ENCODE assay signal across 8 cellular contexts in genomic region chr19:35936738-35937268, GRCh38. TPM values are rescaled to one million over a fixed set of nuclear protein-coding genes. Genes with fewer than 3 reads are reported as not detected.
DNase-seq lines count a peak whose midpoint lies in the region; ATAC-seq, FAIRE-seq and TF ChIP-seq lines count a peak whose summit lies in the region.

No MANE protein-coding gene starts in this region.

- intact Hi-C loops in PC-3 (cut with micrococcal nuclease) (loop anchor here (10.0 kb wide), 2 partner anchors 118 to 222 kb away; partner anchors contain the start of genes KMT2B, THAP8 and WDR62), pancreas (cut with DNase I) (loop anchor here in 2 of 3 donors (10.0 kb wide), 2 partner anchors 52 to 242 kb away; no protein-coding TSS in a partner anchor)

- peak overlapping the region; percentile 67 to 84 for H3K4me3 ChIP-seq in DND-41 (ENCODE audit: low read depth in 1 of 2, low read length in 2 of 2)
- H3K4me3 ChIP-seq in PC-3 (ENCODE audit: low read length) = peak overlapping the region; percentile 74
- H3K4me3 ChIP-seq in epithelial cell of proximal tubule (ENCODE audit: low read depth, low read length) = peak overlapping the region; percentile 90
- peak overlapping the region; percentile 18 to 60 (median 43) for H3K4me3 ChIP-seq in pancreas

- ATAC-seq in DND-41 (ENCODE audit: insufficient read depth, low read depth) (no peak), PC-3 (no peak), pancreas (no peak), GM19328 (IDR thresholded peaks at IDR 0.05; ENCODE audit: unreplicated experiment) (no peak), left lobe of liver (no peak)

- H3K4me1 ChIP-seq in DND-41 (ENCODE audit: insufficient read depth, low read length) (peaks cover 50% of the 10 kb centered on the region), PC-3 (ENCODE audit: insufficient read depth, low read length) (peaks cover 13% of the 10 kb centered on the region), pancreas (peaks cover 0 to 7% (median 6%) of the 10 kb centered on the region in 3 donors)

- FAIRE-seq in pancreas (lab: Jason Lieb, UNC) = no peak

- TF ChIP-seq CTCF in DND-41 (IDR thresholded peaks at IDR 0.05; ENCODE audit: borderline replicate concordance, extremely low read depth, low read length, poor library complexity, severe bottlenecking) (no peak), PC-3 (conservative IDR thresholded peaks at IDR 0.05; ENCODE audit: low read depth, low read length) (no peak), epithelial cell of proximal tubule (conservative IDR thresholded peaks at IDR 0.05; ENCODE audit: low read depth, low read length) (no peak), pancreas (IDR thresholded peaks at IDR 0.05) (no peak)

- WGBS in pancreas, 2 donors = 10 to 14% methylated on average over 11 of the region's 11 CpGs

- H3K9me3 ChIP-seq in DND-41 (ENCODE audit: insufficient read depth, low read length, severe bottlenecking) = no peaks in the 10 kb centered on the region
- no peaks in the 10 kb centered on the region for H3K9me3 ChIP-seq in PC-3 (ENCODE audit: low read length)
- no peaks in the 10 kb centered on the region for H3K9me3 ChIP-seq in pancreas

- no peaks in the 10 kb centered on the region for H3F3A ChIP-seq in PC-3 (ENCODE audit: low read length, unreplicated experiment)

- BruUV-seq in PC-3 (replicated peaks; lab: Mats Ljungman, UMichigan) = TSS peak; percentile 66

- no peaks in the 10 kb centered on the region for H3K9me2 ChIP-seq in PC-3 (replicated peaks; ENCODE audit: low read length)

- H3K4me2 ChIP-seq in DND-41 (ENCODE audit: insufficient read depth, low read length) (peak overlapping the region; percentile 88), PC-3 (ENCODE audit: low read length) (peak overlapping the region; percentile 88)

- H3K27me3 ChIP-seq in DND-41 (ENCODE audit: insufficient read depth, low read length, poor library complexity) = no peaks in the 10 kb centered on the region
- H3K27me3 ChIP-seq in PC-3 (ENCODE audit: low read length) = no peaks in the 10 kb centered on the region
- H3K27me3 ChIP-seq in pancreas = no peaks in the 10 kb centered on the region

- peak overlapping the region; percentile 71 for H3K27ac ChIP-seq in DND-41 (ENCODE audit: low read length)
- no peak overlapping the region for H3K27ac ChIP-seq in PC-3 (ENCODE audit: low read length)
- peak overlapping the region in 1 of 4 donors; percentile 36 for H3K27ac ChIP-seq in pancreas

- DNase-seq in DND-41 (no peak), PC-3 (no peak), epithelial cell of proximal tubule (ENCODE audit: low read depth) (no peak), pancreas (no peak), NOMO-1 (lab: John Stamatoyannopoulos, UW; ENCODE audit: unreplicated experiment in 2 of 2) (no peak), left lobe of liver (ENCODE audit: low spot score) (no peak)
- DNase-seq in activated CD4-positive, alpha-beta T cell treated with anti-CD3 and anti-CD28 coated beads for 1 hour = no peak

- H4K20me1 ChIP-seq in DND-41 (ENCODE audit: insufficient read depth, low read length) (peaks cover 20% of the 10 kb centered on the region), PC-3 (ENCODE audit: low read length) (no peaks in the 10 kb centered on the region)

- peaks cover 33% of the 10 kb centered on the region for H3K79me2 ChIP-seq in DND-41 (ENCODE audit: insufficient read depth, low read length)
- H3K79me2 ChIP-seq in PC-3 (ENCODE audit: low read length) = peaks cover 7% of the 10 kb centered on the region; the same call in 1 of the 2 replicates

- CTCF ChIA-PET in PC-3 (lab: Charles Lee) = no interaction called here

- peak overlapping the region; percentile 62; the same call in 1 of the 2 replicates for H2AFZ ChIP-seq in DND-41 (ENCODE audit: low read depth, low read length)
- 0 out of 2 replicates have a peak overlapping the region, but pooled peaks have one; percentile 50 for H2AFZ ChIP-seq in PC-3 (ENCODE audit: low read length)

- POLR2A ChIA-PET in PC-3 (lab: Charles Lee; ENCODE audit: unreplicated experiment) = no interaction called here

- H3K36me3 ChIP-seq in DND-41 (ENCODE audit: insufficient read depth, low read length) (peaks cover 19% of the 10 kb centered on the region), PC-3 (ENCODE audit: low read depth, low read length) (no peaks in the 10 kb centered on the region), pancreas (peaks cover 0 to 5% (median 0%) of the 10 kb centered on the region in 3 donors)

- H3K9ac ChIP-seq in DND-41 (ENCODE audit: low read depth, low read length) (peak overlapping the region; percentile 88), PC-3 (ENCODE audit: low read length) (peak overlapping the region; percentile 69)

RNA-seq across cellular contexts. Expression of gene LRFN3, which starts 0.6 kb away (rescaled TPM):
- 4.1 and 4.8 TPM in 2 replicates for total RNA-seq in PC-3 (2014; rRNA removed)
- 6.2 and 12.7 TPM in 2 replicates for total RNA-seq in epithelial cell of proximal tubule
- total RNA-seq in pancreas = 1 to 10 TPM; 4.9 to 9.8 (median 6.2) TPM
- 1 to 10 TPM; 6.7 to 7.6 TPM for polyA plus RNA-seq in pancreas
- total RNA-seq in left lobe of liver = 8.4 TPM

RNA-seq across cellular contexts. Expression of gene TYROBP, which starts 28.7 kb away (rescaled TPM):
- total RNA-seq in PC-3 (2014; rRNA removed) (not detected in 2 replicates), epithelial cell of proximal tubule (not detected in 2 replicates), pancreas (10 to 100 TPM in 3 of 6 donors, 1 to 10 TPM in 3; 2.5 to 73.8 (median 11.0) TPM), left lobe of liver (20.2 TPM)
- 10 to 100 TPM; 17.4 to 22.8 TPM for polyA plus RNA-seq in pancreas

RNA-seq across cellular contexts. Expression of gene HCST, which starts 34.5 kb away (rescaled TPM):
- not detected in 2 replicates for total RNA-seq in PC-3 (2014; rRNA removed)
- not detected in 2 replicates for total RNA-seq in epithelial cell of proximal tubule
- 1 to 10 TPM in 4 of 6 donors, under 1 TPM in 2; 0.46 to 7.4 (median 1.7) TPM for total RNA-seq in pancreas
- 10 to 100 TPM in 1 of 2 donors, 1 to 10 TPM in 1; 2.3 to 10.2 TPM for polyA plus RNA-seq in pancreas
- 1.8 TPM for total RNA-seq in left lobe of liver

RNA-seq across cellular contexts. Expression of gene NFKBID, which starts 36.5 kb away (rescaled TPM):
- total RNA-seq in PC-3 (2014; rRNA removed) (9.0 and 10.6 TPM in 2 replicates), epithelial cell of proximal tubule (3.9 and 10.7 TPM in 2 replicates), pancreas (10 to 100 TPM in 1 of 6 donors, 1 to 10 TPM in 5; 3.1 to 10.4 (median 4.2) TPM), left lobe of liver (2.3 TPM)
- polyA plus RNA-seq in pancreas = 10 to 100 TPM; 15.7 to 16.7 TPM

RNA-seq across cellular contexts. Expression of gene SDHAF1, which starts 58.2 kb away (rescaled TPM):
- total RNA-seq in PC-3 (2014; rRNA removed) = 24.5 and 38.1 TPM in 2 replicates
- total RNA-seq in epithelial cell of proximal tubule = 23.2 and 34.5 TPM in 2 replicates
- 10 to 100 TPM in 5 of 6 donors, 1 to 10 TPM in 1; 8.7 to 16.6 (median 10.8) TPM for total RNA-seq in pancreas
- 10 to 100 TPM; 15.8 to 21.0 TPM for polyA plus RNA-seq in pancreas
- 13.9 TPM for total RNA-seq in left lobe of liver
